In the genomic region with DNA sequence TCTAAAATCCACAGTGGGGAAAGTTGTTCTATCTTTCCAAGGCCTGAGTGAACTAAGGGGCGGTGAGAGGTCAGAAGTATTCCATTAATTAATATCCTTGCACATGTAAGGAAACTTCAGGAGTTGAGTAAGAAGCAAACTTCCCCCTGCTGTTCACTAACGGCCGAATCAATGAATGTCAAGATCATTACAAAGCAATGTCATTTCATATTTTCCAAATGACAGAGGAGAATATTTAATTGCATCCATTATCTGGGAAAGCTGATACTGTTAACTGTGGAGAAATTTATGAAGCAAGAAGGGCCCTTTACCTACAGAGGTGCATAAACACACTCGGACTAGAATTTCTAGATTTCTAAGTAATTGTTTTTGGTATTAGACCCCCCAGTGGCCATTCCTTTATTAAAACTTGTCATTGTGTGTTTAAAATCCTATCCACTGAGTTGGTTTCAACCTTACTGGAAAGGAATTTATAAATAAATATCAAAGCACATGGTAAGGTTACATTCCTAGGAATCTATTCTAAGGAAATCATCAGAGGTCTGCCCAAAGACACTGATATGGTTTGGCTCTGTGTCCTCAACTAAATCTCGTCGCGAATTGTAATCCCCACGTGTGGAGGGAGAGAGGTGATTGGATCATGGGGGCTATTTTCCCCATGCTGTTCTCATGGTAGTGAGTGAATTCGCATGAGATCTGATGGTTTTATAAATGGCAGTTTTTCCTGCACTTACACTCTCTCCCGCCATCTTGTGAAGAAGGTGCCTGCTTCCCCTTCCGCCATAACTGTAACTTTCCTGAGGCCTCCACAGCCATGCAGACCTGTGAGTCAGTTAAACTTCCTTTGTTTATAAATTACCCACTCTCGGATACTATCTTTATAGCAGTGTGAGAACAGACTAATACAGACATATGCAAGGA, we compare ENCODE assay signal across 13 cellular contexts. TPM values are rescaled to one million over a fixed set of nuclear protein-coding genes. Genes with fewer than 3 reads are reported as not detected.
A peak's percentile ranks its signal among the peaks of the same experiment; 100 is the strongest.
DNase-seq lines count a peak whose midpoint lies in the region; ATAC-seq, FAIRE-seq and TF ChIP-seq lines count a peak whose summit lies in the region.
"Had no signal": no experiment of that assay in that cellular context is flagged by ENCODE, and none has a peak within 500 bp of the region (broad histone marks: within the 10 kb centered on the region; RNA-seq: fewer than 3 reads in every experiment).

No MANE protein-coding gene starts in this region.

- H2BK120ac ChIP-seq in trophoblast cell (ENCODE audit: insufficient read depth, low read length, poor library complexity): no peak overlapping the region

- no peak overlapping the region for H2BK5ac ChIP-seq in trophoblast cell (ENCODE audit: low read depth, low read length, poor library complexity)

- DNase-seq in GM23338 (ENCODE audit: low spot score) (no peak), RCC 7860 (ENCODE audit: low spot score) (peak; percentile 45), endothelial cell of umbilical vein (ENCODE audit: low read depth, low spot score) (peak; percentile 62), trophoblast cell (peak; percentile 37 to 68)
- DNase-seq in stimulated activated naive B cell treated with anti-CD40 and anti-IgM and Interleukin-4, amounts not matched to agents 10 μg/mL and 1 μg/mL and 100 μg/mL, for 72 hours: no peak
- no peak for DNase-seq in T-helper 2 cell treated with Interferon-gamma antibody and Interleukin-4, amounts not matched to agents 5 μg/mL and 100 μg/mL, for 36 hours (ENCODE audit: low spot score)
- DNase-seq: activated naive CD4-positive, alpha-beta T cell treated with anti-CD3 and anti-CD28 coated beads, Interleukin-2, amount 50 U/mL, for 16 hours; central memory CD4-positive, alpha-beta T cell; NCI-H1417; spleen had no signal

- H3K36me3 Mint-ChIP-seq in GM23338 (ENCODE audit: low read depth): no peaks in the 10 kb centered on the region
- no peaks in the 10 kb centered on the region for H3K36me3 Mint-ChIP-seq in stimulated activated naive B cell treated with anti-CD40 and anti-IgM and Interleukin-4, amounts not matched to agents 10 μg/mL and 1 μg/mL and 100 μg/mL, for 72 hours
- no peaks in the 10 kb centered on the region for H3K36me3 Mint-ChIP-seq in T-helper 2 cell treated with Interferon-gamma antibody and Interleukin-4, amounts not matched to agents 5 μg/mL and 100 μg/mL, for 36 hours (ENCODE audit: low read depth)

- no peak overlapping the region for H3K9ac ChIP-seq in endothelial cell of umbilical vein (replicated peaks; ENCODE audit: extremely low read depth, insufficient read depth, low read length)
- H3K9ac ChIP-seq in trophoblast cell (ENCODE audit: low read length): no peak overlapping the region

- POLR2A ChIA-PET in endothelial cell of umbilical vein (lab: Charles Lee): interaction anchor here (0.6 kb wide), 1 partner anchor 18 kb away, joined by 3 read pairs; no protein-coding TSS in a partner anchor

- no peak overlapping the region for H3K18ac ChIP-seq in trophoblast cell (ENCODE audit: low read length)

- no peaks in the 10 kb centered on the region for H3K9me1 ChIP-seq in endothelial cell of umbilical vein (replicated peaks; ENCODE audit: control insufficient read depth, extremely low read depth, insufficient read depth, low read length)

- intact Hi-C loops in endothelial cell of umbilical vein (cut with micrococcal nuclease): loop anchor here (2.0 kb wide), 1 partner anchor 20 kb away; a partner anchor contains a TSS

- H4K20me1 ChIP-seq in GM23338 (replicated peaks; ENCODE audit: insufficient read depth): no peaks in the 10 kb centered on the region
- H4K20me1 ChIP-seq in endothelial cell of umbilical vein (replicated peaks; ENCODE audit: control insufficient read depth, extremely low read depth, insufficient read depth, low read length): no peaks in the 10 kb centered on the region

- H4K12ac ChIP-seq in trophoblast cell (ENCODE audit: low read depth, low read length): no peak overlapping the region

- H3K27ac ChIP-seq in GM23338 (ENCODE audit: low read depth) (no peak overlapping the region), endothelial cell of umbilical vein (ENCODE audit: insufficient read depth, low read depth, low read length) (peak overlapping the region; percentile 25), trophoblast cell (ENCODE audit: low read depth, low read length) (no peak overlapping the region)
- H3K27ac ChIP-seq: spleen, suprapubic skin had no signal

- no peaks in the 10 kb centered on the region for H3K9me2 ChIP-seq in GM23338 (ENCODE audit: insufficient read depth)

- H3K79me2 ChIP-seq in GM23338 (replicated peaks; ENCODE audit: insufficient read depth) (no peaks in the 10 kb centered on the region), endothelial cell of umbilical vein (ENCODE audit: control insufficient read depth, insufficient read depth, low read length) (no peaks in the 10 kb centered on the region), trophoblast cell (ENCODE audit: control insufficient read depth, insufficient read depth, low read length, poor library complexity) (peaks cover 2% of the 10 kb centered on the region)

- no peak overlapping the region for H3K4me2 ChIP-seq in GM23338
- H3K4me2 ChIP-seq in endothelial cell of umbilical vein (ENCODE audit: insufficient read depth, low read length): peak overlapping the region; percentile 12
- no peak overlapping the region for H3K4me2 ChIP-seq in trophoblast cell (ENCODE audit: low read length)

- no CpG with 5 or more reads among the region's 12 CpGs for WGBS in trophoblast cell (ENCODE audit: extremely low coverage, insufficient coverage, insufficient read length)

- peak overlapping the region; percentile 35 for H2AK5ac ChIP-seq in trophoblast cell (ENCODE audit: low read length)

- H3K27ac Mint-ChIP-seq in GM23338: no peak overlapping the region
- H3K27ac Mint-ChIP-seq in stimulated activated naive B cell treated with anti-CD40 and anti-IgM and Interleukin-4, amounts not matched to agents 10 μg/mL and 1 μg/mL and 100 μg/mL, for 72 hours: no peak overlapping the region
- H3K27ac Mint-ChIP-seq in T-helper 2 cell treated with Interferon-gamma antibody and Interleukin-4, amounts not matched to agents 5 μg/mL and 100 μg/mL, for 36 hours: no peak overlapping the region

- H3K4me3 Mint-ChIP-seq in GM23338: no peak overlapping the region
- no peak overlapping the region for H3K4me3 Mint-ChIP-seq in stimulated activated naive B cell treated with anti-CD40 and anti-IgM and Interleukin-4, amounts not matched to agents 10 μg/mL and 1 μg/mL and 100 μg/mL, for 72 hours
- no peak overlapping the region for H3K4me3 Mint-ChIP-seq in T-helper 2 cell treated with Interferon-gamma antibody and Interleukin-4, amounts not matched to agents 5 μg/mL and 100 μg/mL, for 36 hours

- H3K14ac ChIP-seq in trophoblast cell (ENCODE audit: low read length): no peak overlapping the region

- peaks cover 3% of the 10 kb centered on the region for H3K27me3 Mint-ChIP-seq in GM23338 (ENCODE audit: insufficient read depth, low read depth, poor library complexity)
- H3K27me3 Mint-ChIP-seq in stimulated activated naive B cell treated with anti-CD40 and anti-IgM and Interleukin-4, amounts not matched to agents 10 μg/mL and 1 μg/mL and 100 μg/mL, for 72 hours: no peaks in the 10 kb centered on the region
- no peaks in the 10 kb centered on the region for H3K27me3 Mint-ChIP-seq in T-helper 2 cell treated with Interferon-gamma antibody and Interleukin-4, amounts not matched to agents 5 μg/mL and 100 μg/mL, for 36 hours (ENCODE audit: low read depth)

- H3K9me3 ChIP-seq in endothelial cell of umbilical vein (replicated peaks; ENCODE audit: control insufficient read depth, insufficient read depth, low read length) (no peaks in the 10 kb centered on the region), trophoblast cell (ENCODE audit: insufficient read depth, low read depth, low read length) (no peaks in the 10 kb centered on the region)
- H3K9me3 ChIP-seq: spleen, suprapubic skin had no signal

- ATAC-seq in GM23338 (no peak), HG03457 (IDR thresholded peaks at IDR 0.05; ENCODE audit: unreplicated experiment) (no peak), HG03432 (IDR thresholded peaks at IDR 0.05; ENCODE audit: unreplicated experiment) (no peak)
- ATAC-seq in stimulated activated naive B cell treated with anti-CD40 and anti-IgM and Interleukin-4, amounts not matched to agents 10 μg/mL and 1 μg/mL and 100 μg/mL, for 72 hours (replicated peaks): no peak

- BruUV-seq in endothelial cell of umbilical vein (replicated peaks; lab: Mats Ljungman, UMichigan): no TSS peak

- dilution Hi-C loops in endothelial cell of umbilical vein (cut with MboI; ENCODE audit: extremely low pct_ligation_motif_present, low sequenced_read_pairs): no loop called here

- H3K23ac ChIP-seq in trophoblast cell (ENCODE audit: low read length): no peak overlapping the region

- TF ChIP-seq CTCF in GM23338 (conservative IDR thresholded peaks at IDR 0.05; ENCODE audit: low read depth in 2 of 2) (no peak), endothelial cell of umbilical vein (IDR thresholded peaks at IDR 0.05; ENCODE audit: extremely low read depth in 1 of 2, insufficient read depth in 1 of 2, low read depth in 1 of 2, low read length in 2 of 2) (no peak)

- no peak for TF ChIP-seq POLR2A in endothelial cell of umbilical vein (IDR thresholded peaks at IDR 0.05; ENCODE audit: low read depth, low read length)

- no peak overlapping the region for H3K4ac ChIP-seq in trophoblast cell (ENCODE audit: low read depth, low read length)

- H3K4me1 ChIP-seq in GM23338 (ENCODE audit: insufficient read depth) (no peaks in the 10 kb centered on the region), endothelial cell of umbilical vein (ENCODE audit: control insufficient read depth, extremely low read depth, insufficient read depth, low read length) (peaks cover 19% of the 10 kb centered on the region), trophoblast cell (ENCODE audit: control insufficient read depth in 1 of 2, insufficient read depth in 2 of 2, low read length in 2 of 2) (peaks cover 3 to 8% of the 10 kb centered on the region in 2 experiments)
- H3K4me1 ChIP-seq: spleen, suprapubic skin had no signal

- H3K36me3 ChIP-seq in GM23338 (ENCODE audit: insufficient read depth) (no peaks in the 10 kb centered on the region), endothelial cell of umbilical vein (ENCODE audit: control insufficient read depth in 2 of 2, extremely low read depth in 1 of 2, insufficient read depth in 2 of 2, low read length in 2 of 2) (no peaks in the 10 kb centered on the region), trophoblast cell (ENCODE audit: control insufficient read depth in 1 of 2, insufficient read depth in 2 of 2, low read length in 2 of 2) (no peaks in the 10 kb centered on the region)
- H3K36me3 ChIP-seq: spleen, suprapubic skin had no signal

- no peak overlapping the region for H4K91ac ChIP-seq in trophoblast cell (ENCODE audit: low read depth, low read length)

- no peaks in the 10 kb centered on the region for H3F3A ChIP-seq in GM23338 (replicated peaks; ENCODE audit: low read depth)

- CTCF ChIA-PET in endothelial cell of umbilical vein (lab: Charles Lee): no interaction called here

- no peaks in the 10 kb centered on the region for H3K9me3 Mint-ChIP-seq in GM23338
- no peaks in the 10 kb centered on the region for H3K9me3 Mint-ChIP-seq in stimulated activated naive B cell treated with anti-CD40 and anti-IgM and Interleukin-4, amounts not matched to agents 10 μg/mL and 1 μg/mL and 100 μg/mL, for 72 hours
- no peaks in the 10 kb centered on the region for H3K9me3 Mint-ChIP-seq in T-helper 2 cell treated with Interferon-gamma antibody and Interleukin-4, amounts not matched to agents 5 μg/mL and 100 μg/mL, for 36 hours

- H3K79me1 ChIP-seq in trophoblast cell (ENCODE audit: low read length): peaks cover 9% of the 10 kb centered on the region

- H2AFZ ChIP-seq in GM23338 (0 out of 2 replicates have a peak overlapping the region, but pooled peaks have one; percentile 38), endothelial cell of umbilical vein (ENCODE audit: low read depth, low read length) (peak overlapping the region; percentile 73), trophoblast cell (ENCODE audit: insufficient read depth, low read length, poor library complexity) (no peak overlapping the region)

- peaks cover 5% of the 10 kb centered on the region for H3K4me1 Mint-ChIP-seq in GM23338
- H3K4me1 Mint-ChIP-seq in stimulated activated naive B cell treated with anti-CD40 and anti-IgM and Interleukin-4, amounts not matched to agents 10 μg/mL and 1 μg/mL and 100 μg/mL, for 72 hours: no peaks in the 10 kb centered on the region
- no peaks in the 10 kb centered on the region for H3K4me1 Mint-ChIP-seq in T-helper 2 cell treated with Interferon-gamma antibody and Interleukin-4, amounts not matched to agents 5 μg/mL and 100 μg/mL, for 36 hours (ENCODE audit: low read depth)

- no peak overlapping the region for H4K8ac ChIP-seq in trophoblast cell (ENCODE audit: low read depth, low read length)

- H3K27me3 ChIP-seq in GM23338 (ENCODE audit: insufficient read depth) (no peaks in the 10 kb centered on the region), endothelial cell of umbilical vein (ENCODE audit: control insufficient read depth in 2 of 2, insufficient read depth in 2 of 2, low read length in 2 of 2) (no peaks in the 10 kb centered on the region), trophoblast cell (ENCODE audit: insufficient read depth, low read length) (no peaks in the 10 kb centered on the region)
- H3K27me3 ChIP-seq: spleen, suprapubic skin had no signal

- H3K4me3 ChIP-seq in GM23338 (no peak overlapping the region), endothelial cell of umbilical vein (replicated peaks in 1 of 3; ENCODE audit: insufficient read depth in 1 of 3, low read depth in 1 of 3, low read length in 3 of 3) (no peak overlapping the region), trophoblast cell (ENCODE audit: low read depth, low read length) (no peak overlapping the region)
- H3K4me3 ChIP-seq: spleen, suprapubic skin had no signal

- no peak overlapping the region for H2BK12ac ChIP-seq in trophoblast cell (ENCODE audit: low read length)

- FAIRE-seq in RCC 7860 (lab: Jason Lieb, UNC) (no peak), endothelial cell of umbilical vein (lab: Jason Lieb, UNC) (peak; percentile 75)

RNA-seq across cellular contexts. Expression of a gene that starts 20.4 kb away (rescaled TPM):
- 29.6 and 38.1 TPM in 2 replicates for total RNA-seq in GM23338 (2014; rRNA removed; shearing (Covaris generic))
- polyA plus RNA-seq in GM23338 (2016; fragmentation: Nextera tagmentation; extraction: Ambion mirVana) (9.4 and 12.1 TPM in 2 replicates), endothelial cell of umbilical vein (23.8 and 32.9 TPM in 2 replicates)
- 105 and 108 TPM in 2 replicates for total RNA-seq in endothelial cell of umbilical vein
- 39.6 and 40.3 TPM in 2 replicates for polyA plus RNA-seq in endothelial cell of umbilical vein (2011; cell fraction: cytosol; rRNA removed)
- polyA plus RNA-seq in endothelial cell of umbilical vein (2011; cell fraction: nucleus; rRNA removed): 103 and 124 TPM in 2 replicates
- 124 and 143 TPM in 2 replicates for polyA plus RNA-seq in endothelial cell of umbilical vein (2012)
- 143 and 160 TPM in 2 replicates for polyA minus RNA-seq in endothelial cell of umbilical vein
- polyA minus RNA-seq in endothelial cell of umbilical vein (2011; cell fraction: cytosol; rRNA and poly(A)+ RNA removed): 9.0 TPM
- polyA minus RNA-seq in endothelial cell of umbilical vein (2011; cell fraction: nucleus; rRNA and poly(A)+ RNA removed): 144 and 211 TPM in 2 replicates
- 44.7 TPM in 2 replicates for polyA plus RNA-seq in trophoblast cell (2013)

Comparison
In these comparisons a context has a peak if more than half of its experiments do, and no peak if none do; other contexts are left out.
1. DNase-seq: peak in RCC 7860 (single experiment), endothelial cell of umbilical vein (single experiment) and trophoblast cell (2 of 2); none in GM23338 (single experiment), stimulated activated naive B cell treated with anti-CD40 and anti-IgM and Interleukin-4, amounts not matched to agents 10 μg/mL and 1 μg/mL and 100 μg/mL, for 72 hours (single experiment) and T-helper 2 cell treated with Interferon-gamma antibody and Interleukin-4, amounts not matched to agents 5 μg/mL and 100 μg/mL, for 36 hours (single experiment).